ENCODE assay signal across 28 cellular contexts in the genomic region with DNA sequence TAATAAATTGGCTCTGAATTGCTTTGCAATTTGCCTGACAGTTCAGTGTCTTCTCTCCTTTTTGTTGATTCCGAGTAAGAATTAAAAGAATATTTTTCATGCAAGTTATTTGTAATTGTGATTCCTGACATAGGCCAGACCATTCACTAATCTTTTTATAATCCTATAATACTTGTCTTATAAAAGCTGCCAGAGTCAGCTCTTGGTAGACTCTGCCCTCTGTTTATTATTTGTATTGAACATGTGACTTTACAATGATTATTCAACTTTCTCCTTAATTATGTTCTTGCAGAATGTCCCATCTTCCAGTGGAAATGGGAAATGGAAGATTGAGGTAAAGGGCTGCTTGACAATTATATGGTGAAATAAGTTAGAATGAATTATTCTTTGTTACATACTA.
"Had no signal": no experiment of that assay in that cellular context is flagged by ENCODE, and none has a peak within 500 bp of the region (broad histone marks: within the 10 kb centered on the region; RNA-seq: fewer than 3 reads in every experiment).

No MANE protein-coding gene starts in this region.

- H3K9me3 Mint-ChIP-seq: activated B cell treated with CpG ODN at 0.5 μM for 24 hours; activated CD4-positive, alpha-beta memory T cell treated with anti-CD3 and anti-CD28 coated beads for 36 hours; activated naive CD4-positive, alpha-beta T cell treated with anti-CD3 and anti-CD28 coated beads, Interleukin-2, amount 10 ng/mL, durations not matched to agents 7 days and 5 days; activated naive CD8-positive, alpha-beta T cell treated with anti-CD3 and anti-CD28 coated beads, Interleukin-2, amount 50 U/mL, for 24 hours; brain; T-helper 1 cell treated with Interleukin-12 subunit alpha and Interleukin-12 subunit beta and Interleukin-4 antibody, amounts not matched to agents 30 μg/mL and 1 μg/mL, for 36 hours; T-helper 2 cell treated with Interferon-gamma antibody and Interleukin-4, amounts not matched to agents 5 μg/mL and 100 μg/mL, for 36 hours had no signal

- H3K36me3 ChIP-seq: SJCRH30 had no signal

- H3K27me3 ChIP-seq: SJCRH30 had no signal

- H3K4me3 Mint-ChIP-seq: activated B cell treated with CpG ODN at 0.5 μM for 24 hours; activated CD4-positive, alpha-beta memory T cell treated with anti-CD3 and anti-CD28 coated beads for 36 hours; activated naive CD4-positive, alpha-beta T cell treated with anti-CD3 and anti-CD28 coated beads, Interleukin-2, amount 10 ng/mL, durations not matched to agents 7 days and 5 days; activated naive CD8-positive, alpha-beta T cell; activated naive CD8-positive, alpha-beta T cell treated with anti-CD3 and anti-CD28 coated beads, Interleukin-2, amount 50 U/mL, for 24 hours; T-helper 1 cell treated with Interleukin-12 subunit alpha and Interleukin-12 subunit beta and Interleukin-4 antibody, amounts not matched to agents 30 μg/mL and 1 μg/mL, for 36 hours; T-helper 2 cell treated with Interferon-gamma antibody and Interleukin-4, amounts not matched to agents 5 μg/mL and 100 μg/mL, for 36 hours had no signal

- H3K4me1 Mint-ChIP-seq: activated B cell treated with CpG ODN at 0.5 μM for 24 hours; activated naive CD8-positive, alpha-beta T cell treated with anti-CD3 and anti-CD28 coated beads, Interleukin-2, amount 50 U/mL, for 24 hours had no signal

- H3K36me3 Mint-ChIP-seq: activated CD4-positive, alpha-beta memory T cell treated with anti-CD3 and anti-CD28 coated beads for 36 hours; activated naive CD4-positive, alpha-beta T cell treated with anti-CD3 and anti-CD28 coated beads, Interleukin-2, amount 10 ng/mL, durations not matched to agents 7 days and 5 days; activated naive CD8-positive, alpha-beta T cell; brain had no signal

- ATAC-seq: activated naive CD8-positive, alpha-beta T cell treated with anti-CD3 and anti-CD28 coated beads, Interleukin-2, amount 50 U/mL, for 24 hours; K562; Panc1 had no signal

- H3K4me3 ChIP-seq: K562, SJCRH30 had no signal

- H3K27ac Mint-ChIP-seq: activated B cell treated with CpG ODN at 0.5 μM for 24 hours; activated CD4-positive, alpha-beta memory T cell treated with anti-CD3 and anti-CD28 coated beads for 36 hours; activated naive CD4-positive, alpha-beta T cell treated with anti-CD3 and anti-CD28 coated beads, Interleukin-2, amount 10 ng/mL, durations not matched to agents 7 days and 5 days; activated naive CD8-positive, alpha-beta T cell; activated naive CD8-positive, alpha-beta T cell treated with anti-CD3 and anti-CD28 coated beads, Interleukin-2, amount 50 U/mL, for 24 hours; T-helper 1 cell treated with Interleukin-12 subunit alpha and Interleukin-12 subunit beta and Interleukin-4 antibody, amounts not matched to agents 30 μg/mL and 1 μg/mL, for 36 hours; T-helper 2 cell treated with Interferon-gamma antibody and Interleukin-4, amounts not matched to agents 5 μg/mL and 100 μg/mL, for 36 hours had no signal

- H3K27ac ChIP-seq: SJCRH30 had no signal

- DNase-seq: activated B cell treated with CpG ODN at 0.5 μM for 24 hours; activated CD4-positive, alpha-beta memory T cell treated with anti-CD3 and anti-CD28 coated beads for 36 hours; activated CD4-positive, alpha-beta T cell treated with anti-CD3 and anti-CD28 coated beads for 4 hours; activated CD4-positive, alpha-beta T cell treated with anti-CD3 and anti-CD28 coated beads, Interleukin-2, amount 50 U/mL, for 1 hour; activated CD4-positive, CD25-positive, alpha-beta regulatory T cell treated with anti-CD3 and anti-CD28 coated beads, Interleukin-2, amount 50 U/mL, for 72 hours; activated CD8-positive, alpha-beta memory T cell treated with anti-CD3 and anti-CD28 coated beads, Interleukin-2, amount 50 U/mL, for 48 hours; activated effector memory CD4-positive, alpha-beta T cell treated with Interleukin-2 at 50 U/mL for 16 hours; activated naive CD4-positive, alpha-beta T cell treated with anti-CD3 and anti-CD28 coated beads, Interleukin-2, amount 10 ng/mL, durations not matched to agents 7 days and 5 days; activated naive CD8-positive, alpha-beta T cell treated with anti-CD3 and anti-CD28 coated beads, Interleukin-2, amount 50 U/mL, for 24 hours; activated T-cell treated with anti-CD3 and anti-CD28 coated beads, Interleukin-2, amount 50 U/mL, for 48 hours; anterior cingulate cortex; central memory CD4-positive, alpha-beta T cell; NCI-H1105 treated with DMSO at 0.1 percent for 48 hours; NCI-H1436 treated with DMSO at 0.1 percent for 48 hours; NCI-H1694 treated with DMSO at 0.1 percent for 48 hours; NCI-H2029; NCI-H345; NCI-H524 treated with DMSO at 0.1 percent for 48 hours; NCI-H748 treated with DMSO at 0.1 percent for 48 hours; SHP77; SJCRH30; SK-N-SH had no signal

- H3K4me1 ChIP-seq: SJCRH30 had no signal

- H3K9me3 ChIP-seq: SJCRH30, SK-N-SH had no signal

- H3K27me3 Mint-ChIP-seq: activated naive CD8-positive, alpha-beta T cell; activated naive CD8-positive, alpha-beta T cell treated with anti-CD3 and anti-CD28 coated beads, Interleukin-2, amount 50 U/mL, for 24 hours had no signal
